Comparison of ENCODE assay signal across 21 cellular contexts in the genomic region with DNA sequence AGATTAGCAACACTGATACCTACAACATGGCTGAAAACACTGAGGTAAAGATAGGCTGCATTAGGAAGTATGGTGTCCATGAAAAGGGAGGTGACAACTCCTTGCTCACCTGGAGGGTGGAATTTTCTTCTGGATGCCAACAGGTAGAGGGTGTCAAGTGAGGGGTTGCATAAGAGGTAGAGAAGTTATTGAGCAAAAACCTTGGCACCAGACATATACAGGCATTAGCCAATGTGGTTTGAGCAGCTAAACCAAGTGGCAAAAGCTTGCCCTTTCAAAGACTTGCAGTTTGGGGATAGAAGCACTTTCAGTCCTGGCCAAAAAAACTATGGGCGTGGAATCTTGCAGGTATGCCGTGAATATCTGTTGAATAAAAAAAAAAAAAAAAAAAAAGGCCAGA. TPM values are rescaled to one million over a fixed set of nuclear protein-coding genes. Genes with fewer than 3 reads are reported as not detected.
DNase-seq lines count a peak whose midpoint lies in the region; ATAC-seq and TF ChIP-seq lines count a peak whose summit lies in the region.
"Had no signal": no experiment of that assay in that cellular context is flagged by ENCODE, and none has a peak within 500 bp of the region (broad histone marks: within the 10 kb centered on the region; RNA-seq: fewer than 3 reads in every experiment).

No MANE protein-coding gene starts in this region.

- H3K27me3 Mint-ChIP-seq in activated CD8-positive, alpha-beta T cell treated with anti-CD3 and anti-CD28 coated beads for 36 hours = no peaks in the 10 kb centered on the region
- H3K27me3 Mint-ChIP-seq in activated CD8-positive, alpha-beta T cell treated with anti-CD3 and anti-CD28 coated beads, Interleukin-2, amount 10 ng/mL, durations not matched to agents 7 days and 5 days (ENCODE audit: low read depth) = no peaks in the 10 kb centered on the region
- H3K27me3 Mint-ChIP-seq in WTC11 (ENCODE audit: low read depth) (no peaks in the 10 kb centered on the region), progenitor cell of endocrine pancreas (no peaks in the 10 kb centered on the region)
- H3K27me3 Mint-ChIP-seq in activated CD4-positive, alpha-beta T cell treated with anti-CD3 and anti-CD28 coated beads, Interleukin-2, amount 10 ng/mL, durations not matched to agents 7 days and 5 days = no peaks in the 10 kb centered on the region

- POLR2A ChIA-PET in activated CD8-positive, alpha-beta T cell treated with anti-CD3 and anti-CD28 coated beads for 36 hours (lab: Charles Lee) = interaction anchor here (0.6 to 1.0 kb wide), 2 partner anchors 10 to 1499 kb away, joined by 3 to 4 read pairs; no protein-coding TSS in a partner anchor
- POLR2A ChIA-PET in activated CD8-positive, alpha-beta T cell treated with anti-CD3 and anti-CD28 coated beads, Interleukin-2, amount 10 ng/mL, durations not matched to agents 7 days and 5 days (lab: Charles Lee) = interaction anchor here (0.7 kb wide), 1 partner anchor 37 kb away, joined by 3 read pairs; no protein-coding TSS in a partner anchor
- POLR2A ChIA-PET in WTC11 (lab: Charles Lee) = interaction anchor here (0.6 to 0.7 kb wide), 2 partner anchors 14 to 484 kb away, joined by 3 to 6 read pairs; no protein-coding TSS in a partner anchor
- POLR2A ChIA-PET in activated CD4-positive, alpha-beta T cell treated with anti-CD3 and anti-CD28 coated beads, Interleukin-2, amount 10 ng/mL, durations not matched to agents 7 days and 5 days (lab: Charles Lee) = no interaction called here

- H3K4me3 ChIP-seq in epithelial cell of esophagus (ENCODE audit: low read length) = no peak overlapping the region
- H3K4me3 ChIP-seq: Peyer's patch, SJSA1 had no signal

- peak overlapping the region; percentile 52 for H3K27ac Mint-ChIP-seq in activated CD8-positive, alpha-beta T cell treated with anti-CD3 and anti-CD28 coated beads for 36 hours
- no peak overlapping the region for H3K27ac Mint-ChIP-seq in activated CD8-positive, alpha-beta T cell treated with anti-CD3 and anti-CD28 coated beads, Interleukin-2, amount 10 ng/mL, durations not matched to agents 7 days and 5 days
- H3K27ac Mint-ChIP-seq in WTC11 = peak overlapping the region; percentile 72; the same call in 1 of the 2 replicates
- H3K27ac Mint-ChIP-seq in progenitor cell of endocrine pancreas = peak overlapping the region; percentile 34
- H3K27ac Mint-ChIP-seq in activated CD4-positive, alpha-beta T cell treated with anti-CD3 and anti-CD28 coated beads, Interleukin-2, amount 10 ng/mL, durations not matched to agents 7 days and 5 days = no peak overlapping the region

- peaks cover 25% of the 10 kb centered on the region for H3K36me3 Mint-ChIP-seq in activated CD8-positive, alpha-beta T cell treated with anti-CD3 and anti-CD28 coated beads for 36 hours (ENCODE audit: low read depth)
- peaks cover 41% of the 10 kb centered on the region for H3K36me3 Mint-ChIP-seq in activated CD8-positive, alpha-beta T cell treated with anti-CD3 and anti-CD28 coated beads, Interleukin-2, amount 10 ng/mL, durations not matched to agents 7 days and 5 days (ENCODE audit: low read depth)
- H3K36me3 Mint-ChIP-seq in WTC11 (peaks cover 33% of the 10 kb centered on the region), progenitor cell of endocrine pancreas (ENCODE audit: insufficient read depth) (peaks cover 14% of the 10 kb centered on the region)
- H3K36me3 Mint-ChIP-seq in activated CD4-positive, alpha-beta T cell treated with anti-CD3 and anti-CD28 coated beads, Interleukin-2, amount 10 ng/mL, durations not matched to agents 7 days and 5 days (ENCODE audit: low read depth) = peaks cover 32% of the 10 kb centered on the region

- H3K4me1 Mint-ChIP-seq in activated CD8-positive, alpha-beta T cell treated with anti-CD3 and anti-CD28 coated beads for 36 hours (ENCODE audit: low read depth) = peaks cover 22% of the 10 kb centered on the region
- peaks cover 20% of the 10 kb centered on the region for H3K4me1 Mint-ChIP-seq in activated CD8-positive, alpha-beta T cell treated with anti-CD3 and anti-CD28 coated beads, Interleukin-2, amount 10 ng/mL, durations not matched to agents 7 days and 5 days (ENCODE audit: low read depth)
- H3K4me1 Mint-ChIP-seq in WTC11 = peaks cover 19% of the 10 kb centered on the region
- peaks cover 13% of the 10 kb centered on the region for H3K4me1 Mint-ChIP-seq in progenitor cell of endocrine pancreas (ENCODE audit: low read depth)
- H3K4me1 Mint-ChIP-seq in activated CD4-positive, alpha-beta T cell treated with anti-CD3 and anti-CD28 coated beads, Interleukin-2, amount 10 ng/mL, durations not matched to agents 7 days and 5 days = peaks cover 34% of the 10 kb centered on the region

- intact Hi-C loops in activated CD8-positive, alpha-beta T cell treated with anti-CD3 and anti-CD28 coated beads for 36 hours (cut with micrococcal nuclease) = no loop called here

- CTCF ChIA-PET in activated CD8-positive, alpha-beta T cell treated with anti-CD3 and anti-CD28 coated beads for 36 hours (lab: Charles Lee) = no interaction called here
- CTCF ChIA-PET in activated CD8-positive, alpha-beta T cell treated with anti-CD3 and anti-CD28 coated beads, Interleukin-2, amount 10 ng/mL, durations not matched to agents 7 days and 5 days (lab: Charles Lee) = no interaction called here
- CTCF ChIA-PET in WTC11 (lab: Charles Lee) = no interaction called here
- CTCF ChIA-PET in activated CD4-positive, alpha-beta T cell treated with anti-CD3 and anti-CD28 coated beads, Interleukin-2, amount 10 ng/mL, durations not matched to agents 7 days and 5 days (lab: Charles Lee) = no interaction called here

- no peak for TF ChIP-seq CTCF in activated CD8-positive, alpha-beta T cell treated with anti-CD3 and anti-CD28 coated beads for 36 hours (IDR thresholded peaks at IDR 0.05)
- no peak for TF ChIP-seq CTCF in WTC11 (IDR thresholded peaks at IDR 0.05)
- no peak for TF ChIP-seq CTCF in epithelial cell of esophagus (IDR thresholded peaks at IDR 0.05; ENCODE audit: insufficient read depth, low read depth, low read length, missing control alignments)
- no peak for TF ChIP-seq CTCF in progenitor cell of endocrine pancreas (IDR thresholded peaks at IDR 0.05; ENCODE audit: unreplicated experiment)

- ATAC-seq in activated CD8-positive, alpha-beta T cell treated with anti-CD3 and anti-CD28 coated beads for 36 hours = no peak
- no peak for ATAC-seq in activated CD8-positive, alpha-beta T cell treated with anti-CD3 and anti-CD28 coated beads, Interleukin-2, amount 10 ng/mL, durations not matched to agents 7 days and 5 days
- ATAC-seq in WTC11 (no peak), GM21528 (IDR thresholded peaks at IDR 0.05; ENCODE audit: low FRiP score, unreplicated experiment) (no peak)

- H3K4me3 Mint-ChIP-seq in activated CD8-positive, alpha-beta T cell treated with anti-CD3 and anti-CD28 coated beads for 36 hours = no peak overlapping the region
- H3K4me3 Mint-ChIP-seq in activated CD8-positive, alpha-beta T cell treated with anti-CD3 and anti-CD28 coated beads, Interleukin-2, amount 10 ng/mL, durations not matched to agents 7 days and 5 days = no peak overlapping the region
- no peak overlapping the region for H3K4me3 Mint-ChIP-seq in WTC11
- no peak overlapping the region for H3K4me3 Mint-ChIP-seq in progenitor cell of endocrine pancreas (ENCODE audit: low read depth)
- H3K4me3 Mint-ChIP-seq in activated CD4-positive, alpha-beta T cell treated with anti-CD3 and anti-CD28 coated beads, Interleukin-2, amount 10 ng/mL, durations not matched to agents 7 days and 5 days = no peak overlapping the region

- no peak for DNase-seq in activated CD8-positive, alpha-beta T cell treated with anti-CD3 and anti-CD28 coated beads for 36 hours
- DNase-seq in activated CD8-positive, alpha-beta T cell treated with anti-CD3 and anti-CD28 coated beads, Interleukin-2, amount 10 ng/mL, durations not matched to agents 7 days and 5 days = no peak
- DNase-seq in WTC11 (ENCODE audit: low spot score) = no peak
- peak; percentile 81 for DNase-seq in epithelial cell of esophagus (ENCODE audit: low read depth)
- no peak for DNase-seq in progenitor cell of endocrine pancreas (ENCODE audit: low spot score, unreplicated experiment)
- DNase-seq in activated CD4-positive, alpha-beta T cell treated with anti-CD3 and anti-CD28 coated beads, Interleukin-2, amount 10 ng/mL, durations not matched to agents 7 days and 5 days = no peak
- no peak for DNase-seq in DMS53 (lab: John Stamatoyannopoulos, UW)
- DNase-seq: 8988T, C1 segment of cervical spinal cord, DMS79 treated with DMSO at 0.1 percent for 48 hours, H7, KBM-7, NCI-H1092, NCI-H146, NCI-H2029, NCI-H2227 treated with DMSO at 0.1 percent for 48 hours, NCI-H510A treated with DMSO at 0.1 percent for 48 hours, NCI-H748 treated with DMSO at 0.1 percent for 48 hours, Peyer's patch had no signal

- no peaks in the 10 kb centered on the region for H3K9me3 Mint-ChIP-seq in activated CD8-positive, alpha-beta T cell treated with anti-CD3 and anti-CD28 coated beads for 36 hours
- no peaks in the 10 kb centered on the region for H3K9me3 Mint-ChIP-seq in activated CD8-positive, alpha-beta T cell treated with anti-CD3 and anti-CD28 coated beads, Interleukin-2, amount 10 ng/mL, durations not matched to agents 7 days and 5 days (ENCODE audit: insufficient read depth)
- H3K9me3 Mint-ChIP-seq in WTC11 = no peaks in the 10 kb centered on the region
- H3K9me3 Mint-ChIP-seq in progenitor cell of endocrine pancreas (ENCODE audit: low read depth) = no peaks in the 10 kb centered on the region
- no peaks in the 10 kb centered on the region for H3K9me3 Mint-ChIP-seq in activated CD4-positive, alpha-beta T cell treated with anti-CD3 and anti-CD28 coated beads, Interleukin-2, amount 10 ng/mL, durations not matched to agents 7 days and 5 days

RNA-seq across cellular contexts. Expression of gene RITA1, which starts 3.8 kb away (rescaled TPM):
- total RNA-seq in activated CD8-positive, alpha-beta T cell treated with anti-CD3 and anti-CD28 coated beads for 36 hours = 10 to 100 TPM; 18.5 to 19.1 TPM
- total RNA-seq in activated CD8-positive, alpha-beta T cell treated with anti-CD3 and anti-CD28 coated beads, Interleukin-2, amount 10 ng/mL, durations not matched to agents 7 days and 5 days = 10 to 100 TPM; 21.0 to 22.6 TPM
- total RNA-seq in WTC11 (2021) (26.4 to 29.3 TPM (median 27.1 TPM) in 3 replicates), progenitor cell of endocrine pancreas (15.6 and 16.2 TPM in 2 replicates)
- total RNA-seq in activated CD4-positive, alpha-beta T cell treated with anti-CD3 and anti-CD28 coated beads, Interleukin-2, amount 10 ng/mL, durations not matched to agents 7 days and 5 days = 10 to 100 TPM; 17.0 to 18.0 TPM

RNA-seq across cellular contexts. Expression of gene DDX54, which starts 4.1 kb away (rescaled TPM):
- total RNA-seq in activated CD8-positive, alpha-beta T cell treated with anti-CD3 and anti-CD28 coated beads for 36 hours = 100 to 1,000 TPM; 112 to 133 TPM
- total RNA-seq in activated CD8-positive, alpha-beta T cell treated with anti-CD3 and anti-CD28 coated beads, Interleukin-2, amount 10 ng/mL, durations not matched to agents 7 days and 5 days = 10 to 100 TPM; 79.4 to 82.0 TPM
- total RNA-seq in WTC11 (2021) (120 to 151 TPM (median 123 TPM) in 3 replicates), progenitor cell of endocrine pancreas (61.5 and 66.1 TPM in 2 replicates)
- 10 to 100 TPM; 65.6 to 72.0 TPM for total RNA-seq in activated CD4-positive, alpha-beta T cell treated with anti-CD3 and anti-CD28 coated beads, Interleukin-2, amount 10 ng/mL, durations not matched to agents 7 days and 5 days

RNA-seq across cellular contexts. Expression of gene TPCN1, which starts 31.9 kb away (rescaled TPM):
- total RNA-seq in activated CD8-positive, alpha-beta T cell treated with anti-CD3 and anti-CD28 coated beads for 36 hours = 10 to 100 TPM; 29.9 to 33.5 TPM
- total RNA-seq in activated CD8-positive, alpha-beta T cell treated with anti-CD3 and anti-CD28 coated beads, Interleukin-2, amount 10 ng/mL, durations not matched to agents 7 days and 5 days = 10 to 100 TPM; 13.7 to 16.1 TPM
- total RNA-seq in WTC11 (2021) (29.0 to 32.7 TPM (median 30.7 TPM) in 3 replicates), progenitor cell of endocrine pancreas (32.1 and 34.1 TPM in 2 replicates)
- total RNA-seq in activated CD4-positive, alpha-beta T cell treated with anti-CD3 and anti-CD28 coated beads, Interleukin-2, amount 10 ng/mL, durations not matched to agents 7 days and 5 days = 10 to 100 TPM; 18.6 to 20.9 TPM

RNA-seq across cellular contexts. Expression of gene CFAP73, which starts 39.8 kb away (rescaled TPM):
- total RNA-seq in activated CD8-positive, alpha-beta T cell treated with anti-CD3 and anti-CD28 coated beads for 36 hours = 1 to 10 TPM; 1.7 to 1.9 TPM
- total RNA-seq in activated CD8-positive, alpha-beta T cell treated with anti-CD3 and anti-CD28 coated beads, Interleukin-2, amount 10 ng/mL, durations not matched to agents 7 days and 5 days = under 1 TPM; 0.23 to 0.34 TPM
- total RNA-seq in WTC11 (2021) = 0.30 to 0.94 TPM (median 0.37 TPM) in 3 replicates
- not detected in 2 replicates for total RNA-seq in progenitor cell of endocrine pancreas
- total RNA-seq in activated CD4-positive, alpha-beta T cell treated with anti-CD3 and anti-CD28 coated beads, Interleukin-2, amount 10 ng/mL, durations not matched to agents 7 days and 5 days = under 1 TPM; 0.37 to 0.42 TPM
- total RNA-seq: H7, Peyer's patch, SJSA1 had no signal

RNA-seq across cellular contexts. Expression of gene RASAL1, which starts 53.8 kb away (rescaled TPM):
- total RNA-seq in activated CD8-positive, alpha-beta T cell treated with anti-CD3 and anti-CD28 coated beads for 36 hours = 10 to 100 TPM in 1 of 2 experiments, 1 to 10 TPM in 1; 9.8 to 12.4 TPM
- total RNA-seq in activated CD8-positive, alpha-beta T cell treated with anti-CD3 and anti-CD28 coated beads, Interleukin-2, amount 10 ng/mL, durations not matched to agents 7 days and 5 days = under 1 TPM; 0.26 to 0.47 TPM
- total RNA-seq in WTC11 (2021) (6.9 to 8.1 TPM (median 8.0 TPM) in 3 replicates), progenitor cell of endocrine pancreas (0.36 and 0.46 TPM in 2 replicates)
- under 1 TPM; 0.20 to 0.40 TPM for total RNA-seq in activated CD4-positive, alpha-beta T cell treated with anti-CD3 and anti-CD28 coated beads, Interleukin-2, amount 10 ng/mL, durations not matched to agents 7 days and 5 days
- total RNA-seq: SJSA1 had no signal

Comparison
In these comparisons a context has a peak if more than half of its experiments do, and no peak if none do; other contexts are left out.
1. H3K27ac Mint-ChIP-seq: peak in activated CD8-positive, alpha-beta T cell treated with anti-CD3 and anti-CD28 coated beads for 36 hours (single experiment), WTC11 (single experiment) and progenitor cell of endocrine pancreas (single experiment); none in activated CD8-positive, alpha-beta T cell treated with anti-CD3 and anti-CD28 coated beads, Interleukin-2, amount 10 ng/mL, durations not matched to agents 7 days and 5 days (single experiment) and activated CD4-positive, alpha-beta T cell treated with anti-CD3 and anti-CD28 coated beads, Interleukin-2, amount 10 ng/mL, durations not matched to agents 7 days and 5 days (single experiment).